ENCODE assay signal across 1 cellular context in the genomic region with DNA sequence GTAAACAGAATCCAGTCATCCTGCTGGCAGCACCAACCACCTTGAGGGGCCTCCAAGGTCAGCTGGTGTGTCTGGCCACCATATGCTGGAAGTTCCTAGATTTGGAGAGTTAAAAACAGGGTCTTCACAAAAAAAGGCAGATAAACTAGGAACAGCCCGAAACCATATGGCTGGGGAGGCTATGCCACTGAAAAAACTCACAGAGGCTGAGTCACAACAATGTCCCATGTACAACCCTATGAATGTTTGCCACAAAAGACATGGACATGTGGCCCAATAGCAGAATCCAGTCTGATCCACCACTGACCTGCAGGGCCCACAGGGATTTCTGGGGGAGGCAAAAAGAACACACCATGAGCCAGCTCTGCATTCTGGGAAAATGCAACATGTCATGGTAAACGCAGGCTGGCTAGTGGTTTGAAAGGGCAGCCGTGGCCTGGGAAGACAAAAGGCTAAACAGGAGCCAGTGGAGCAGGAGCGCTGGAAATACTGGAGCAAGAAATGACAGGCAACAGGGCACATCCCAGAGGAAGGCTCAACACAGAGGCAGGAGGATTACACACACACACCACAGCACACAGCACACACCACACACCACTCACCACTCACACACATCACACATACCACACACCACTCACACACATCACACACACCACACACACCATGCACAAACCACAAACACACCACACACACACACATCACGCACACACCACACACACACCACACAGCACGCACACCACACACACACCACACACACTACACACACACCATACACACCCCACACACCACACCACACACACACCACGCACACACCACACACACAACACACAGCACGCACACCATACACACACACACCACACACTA.
TF ChIP-seq lines count a peak whose summit lies in the region.

No MANE protein-coding gene starts in this region.

TF ChIP-seq in H1, 55 proteins besides CTCF, POLR2A, EP300 and RAD21:
- TF ChIP-seq SP2 (IDR thresholded peaks at IDR 0.05; ENCODE audit: low read length), result no peak
- no peak for TF ChIP-seq BRCA1 (IDR thresholded peaks at IDR 0.05; ENCODE audit: low read depth, low read length)
- no peak for TF ChIP-seq E2F6 (IDR thresholded peaks at IDR 0.05)
- TF ChIP-seq, protein P1, sequence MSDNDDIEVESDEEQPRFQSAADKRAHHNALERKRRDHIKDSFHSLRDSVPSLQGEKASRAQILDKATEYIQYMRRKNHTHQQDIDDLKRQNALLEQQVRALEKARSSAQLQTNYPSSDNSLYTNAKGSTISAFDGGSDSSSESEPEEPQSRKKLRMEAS (IDR thresholded peaks at IDR 0.05), result no peak
- TF ChIP-seq RNF2 (IDR thresholded peaks at IDR 0.05; ENCODE audit: borderline replicate concordance, low read depth, low read length, missing control alignments, poor library complexity, severe bottlenecking), result no peak
- no peak for TF ChIP-seq SP4 (IDR thresholded peaks at IDR 0.05; ENCODE audit: low read length)
- no peak for TF ChIP-seq ASH2L (IDR thresholded peaks at IDR 0.05; ENCODE audit: low read length)
- no peak for TF ChIP-seq TBP (IDR thresholded peaks at IDR 0.05; ENCODE audit: low read depth, low read length)
- TF ChIP-seq PHF8 (conservative IDR thresholded peaks at IDR 0.05; ENCODE audit: low read depth, low read length), result no peak
- no peak for TF ChIP-seq POU5F1 (IDR thresholded peaks at IDR 0.05; ENCODE audit: low read depth, low read length)
- TF ChIP-seq FOSL1 (IDR thresholded peaks at IDR 0.05; ENCODE audit: insufficient read depth, low read depth, low read length), result no peak
- no peak for TF ChIP-seq CHD1 (IDR thresholded peaks at IDR 0.05; ENCODE audit: low read depth, low read length)
